In the genomic region with DNA sequence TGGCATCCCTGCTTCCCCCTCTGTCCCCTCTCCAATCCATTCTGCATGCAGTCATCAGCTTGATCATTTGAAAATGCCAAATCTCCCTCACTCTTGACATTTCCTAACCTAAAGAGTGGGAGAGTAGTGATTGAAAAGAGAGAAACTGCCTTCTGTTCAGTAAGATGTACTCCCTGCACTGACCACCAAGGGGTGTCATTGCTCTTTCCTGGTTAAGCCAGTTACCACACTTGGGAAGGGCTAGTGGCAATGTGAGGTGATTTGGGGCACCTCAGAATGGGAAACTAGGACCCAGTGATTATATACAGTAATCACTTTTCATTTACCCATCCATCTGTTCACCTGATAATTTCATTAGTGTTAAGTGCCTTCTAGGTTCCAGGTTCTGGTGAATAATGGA, we compare ENCODE assay signal across 2 cellular contexts.
TF ChIP-seq lines count a peak whose summit lies in the region.

No MANE protein-coding gene starts in this region.

TF ChIP-seq in GM23338, 12 proteins besides CTCF, POLR2A, EP300 and RAD21 (continued from another document):
- TF ChIP-seq, protein P1, sequence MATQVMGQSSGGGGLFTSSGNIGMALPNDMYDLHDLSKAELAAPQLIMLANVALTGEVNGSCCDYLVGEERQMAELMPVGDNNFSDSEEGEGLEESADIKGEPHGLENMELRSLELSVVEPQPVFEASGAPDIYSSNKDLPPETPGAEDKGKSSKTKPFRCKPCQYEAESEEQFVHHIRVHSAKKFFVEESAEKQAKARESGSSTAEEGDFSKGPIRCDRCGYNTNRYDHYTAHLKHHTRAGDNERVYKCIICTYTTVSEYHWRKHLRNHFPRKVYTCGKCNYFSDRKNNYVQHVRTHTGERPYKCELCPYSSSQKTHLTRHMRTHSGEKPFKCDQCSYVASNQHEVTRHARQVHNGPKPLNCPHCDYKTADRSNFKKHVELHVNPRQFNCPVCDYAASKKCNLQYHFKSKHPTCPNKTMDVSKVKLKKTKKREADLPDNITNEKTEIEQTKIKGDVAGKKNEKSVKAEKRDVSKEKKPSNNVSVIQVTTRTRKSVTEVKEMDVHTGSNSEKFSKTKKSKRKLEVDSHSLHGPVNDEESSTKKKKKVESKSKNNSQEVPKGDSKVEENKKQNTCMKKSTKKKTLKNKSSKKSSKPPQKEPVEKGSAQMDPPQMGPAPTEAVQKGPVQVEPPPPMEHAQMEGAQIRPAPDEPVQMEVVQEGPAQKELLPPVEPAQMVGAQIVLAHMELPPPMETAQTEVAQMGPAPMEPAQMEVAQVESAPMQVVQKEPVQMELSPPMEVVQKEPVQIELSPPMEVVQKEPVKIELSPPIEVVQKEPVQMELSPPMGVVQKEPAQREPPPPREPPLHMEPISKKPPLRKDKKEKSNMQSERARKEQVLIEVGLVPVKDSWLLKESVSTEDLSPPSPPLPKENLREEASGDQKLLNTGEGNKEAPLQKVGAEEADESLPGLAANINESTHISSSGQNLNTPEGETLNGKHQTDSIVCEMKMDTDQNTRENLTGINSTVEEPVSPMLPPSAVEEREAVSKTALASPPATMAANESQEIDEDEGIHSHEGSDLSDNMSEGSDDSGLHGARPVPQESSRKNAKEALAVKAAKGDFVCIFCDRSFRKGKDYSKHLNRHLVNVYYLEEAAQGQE (IDR thresholded peaks at IDR 0.05; ENCODE audit: unreplicated experiment) = no peak
- TF ChIP-seq EZH2phosphoT487 (IDR thresholded peaks at IDR 0.05; ENCODE audit: unreplicated experiment) (no peak), EZH2 (IDR thresholded peaks at IDR 0.05; ENCODE audit: low read depth, unreplicated experiment) (no peak), CREB1 (CRISPR knock-in tag; IDR thresholded peaks at IDR 0.05; ENCODE audit: low read depth) (no peak)
- TF ChIP-seq, protein P2, sequence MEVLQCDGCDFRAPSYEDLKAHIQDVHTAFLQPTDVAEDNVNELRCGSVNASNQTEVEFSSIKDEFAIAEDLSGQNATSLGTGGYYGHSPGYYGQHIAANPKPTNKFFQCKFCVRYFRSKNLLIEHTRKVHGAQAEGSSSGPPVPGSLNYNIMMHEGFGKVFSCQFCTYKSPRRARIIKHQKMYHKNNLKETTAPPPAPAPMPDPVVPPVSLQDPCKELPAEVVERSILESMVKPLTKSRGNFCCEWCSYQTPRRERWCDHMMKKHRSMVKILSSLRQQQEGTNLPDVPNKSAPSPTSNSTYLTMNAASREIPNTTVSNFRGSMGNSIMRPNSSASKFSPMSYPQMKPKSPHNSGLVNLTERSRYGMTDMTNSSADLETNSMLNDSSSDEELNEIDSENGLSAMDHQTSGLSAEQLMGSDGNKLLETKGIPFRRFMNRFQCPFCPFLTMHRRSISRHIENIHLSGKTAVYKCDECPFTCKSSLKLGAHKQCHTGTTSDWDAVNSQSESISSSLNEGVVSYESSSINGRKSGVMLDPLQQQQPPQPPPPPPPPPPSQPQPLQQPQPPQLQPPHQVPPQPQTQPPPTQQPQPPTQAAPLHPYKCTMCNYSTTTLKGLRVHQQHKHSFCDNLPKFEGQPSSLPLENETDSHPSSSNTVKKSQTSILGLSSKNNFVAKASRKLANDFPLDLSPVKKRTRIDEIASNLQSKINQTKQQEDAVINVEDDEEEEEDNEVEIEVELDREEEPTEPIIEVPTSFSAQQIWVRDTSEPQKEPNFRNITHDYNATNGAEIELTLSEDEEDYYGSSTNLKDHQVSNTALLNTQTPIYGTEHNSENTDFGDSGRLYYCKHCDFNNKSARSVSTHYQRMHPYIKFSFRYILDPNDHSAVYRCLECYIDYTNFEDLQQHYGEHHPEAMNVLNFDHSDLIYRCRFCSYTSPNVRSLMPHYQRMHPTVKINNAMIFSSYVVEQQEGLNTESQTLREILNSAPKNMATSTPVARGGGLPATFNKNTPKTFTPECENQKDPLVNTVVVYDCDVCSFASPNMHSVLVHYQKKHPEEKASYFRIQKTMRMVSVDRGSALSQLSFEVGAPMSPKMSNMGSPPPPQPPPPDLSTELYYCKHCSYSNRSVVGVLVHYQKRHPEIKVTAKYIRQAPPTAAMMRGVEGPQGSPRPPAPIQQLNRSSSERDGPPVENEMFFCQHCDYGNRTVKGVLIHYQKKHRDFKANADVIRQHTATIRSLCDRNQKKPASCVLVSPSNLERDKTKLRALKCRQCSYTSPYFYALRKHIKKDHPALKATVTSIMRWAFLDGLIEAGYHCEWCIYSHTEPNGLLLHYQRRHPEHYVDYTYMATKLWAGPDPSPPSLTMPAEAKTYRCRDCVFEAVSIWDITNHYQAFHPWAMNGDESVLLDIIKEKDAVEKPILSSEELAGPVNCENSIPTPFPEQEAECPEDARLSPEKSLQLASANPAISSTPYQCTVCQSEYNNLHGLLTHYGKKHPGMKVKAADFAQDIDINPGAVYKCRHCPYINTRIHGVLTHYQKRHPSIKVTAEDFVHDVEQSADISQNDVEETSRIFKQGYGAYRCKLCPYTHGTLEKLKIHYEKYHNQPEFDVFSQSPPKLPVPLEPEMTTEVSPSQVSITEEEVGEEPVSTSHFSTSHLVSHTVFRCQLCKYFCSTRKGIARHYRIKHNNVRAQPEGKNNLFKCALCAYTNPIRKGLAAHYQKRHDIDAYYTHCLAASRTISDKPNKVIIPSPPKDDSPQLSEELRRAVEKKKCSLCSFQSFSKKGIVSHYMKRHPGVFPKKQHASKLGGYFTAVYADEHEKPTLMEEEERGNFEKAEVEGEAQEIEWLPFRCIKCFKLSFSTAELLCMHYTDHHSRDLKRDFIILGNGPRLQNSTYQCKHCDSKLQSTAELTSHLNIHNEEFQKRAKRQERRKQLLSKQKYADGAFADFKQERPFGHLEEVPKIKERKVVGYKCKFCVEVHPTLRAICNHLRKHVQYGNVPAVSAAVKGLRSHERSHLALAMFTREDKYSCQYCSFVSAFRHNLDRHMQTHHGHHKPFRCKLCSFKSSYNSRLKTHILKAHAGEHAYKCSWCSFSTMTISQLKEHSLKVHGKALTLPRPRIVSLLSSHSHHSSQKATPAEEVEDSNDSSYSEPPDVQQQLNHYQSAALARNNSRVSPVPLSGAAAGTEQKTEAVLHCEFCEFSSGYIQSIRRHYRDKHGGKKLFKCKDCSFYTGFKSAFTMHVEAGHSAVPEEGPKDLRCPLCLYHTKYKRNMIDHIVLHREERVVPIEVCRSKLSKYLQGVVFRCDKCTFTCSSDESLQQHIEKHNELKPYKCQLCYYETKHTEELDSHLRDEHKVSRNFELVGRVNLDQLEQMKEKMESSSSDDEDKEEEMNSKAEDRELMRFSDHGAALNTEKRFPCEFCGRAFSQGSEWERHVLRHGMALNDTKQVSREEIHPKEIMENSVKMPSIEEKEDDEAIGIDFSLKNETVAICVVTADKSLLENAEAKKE (CRISPR knock-in tag; IDR thresholded peaks at IDR 0.05) = no peak

TF ChIP-seq in liver, 16 proteins besides CTCF, POLR2A, EP300 and RAD21 (continued from another document):
- TF ChIP-seq, protein P3, sequence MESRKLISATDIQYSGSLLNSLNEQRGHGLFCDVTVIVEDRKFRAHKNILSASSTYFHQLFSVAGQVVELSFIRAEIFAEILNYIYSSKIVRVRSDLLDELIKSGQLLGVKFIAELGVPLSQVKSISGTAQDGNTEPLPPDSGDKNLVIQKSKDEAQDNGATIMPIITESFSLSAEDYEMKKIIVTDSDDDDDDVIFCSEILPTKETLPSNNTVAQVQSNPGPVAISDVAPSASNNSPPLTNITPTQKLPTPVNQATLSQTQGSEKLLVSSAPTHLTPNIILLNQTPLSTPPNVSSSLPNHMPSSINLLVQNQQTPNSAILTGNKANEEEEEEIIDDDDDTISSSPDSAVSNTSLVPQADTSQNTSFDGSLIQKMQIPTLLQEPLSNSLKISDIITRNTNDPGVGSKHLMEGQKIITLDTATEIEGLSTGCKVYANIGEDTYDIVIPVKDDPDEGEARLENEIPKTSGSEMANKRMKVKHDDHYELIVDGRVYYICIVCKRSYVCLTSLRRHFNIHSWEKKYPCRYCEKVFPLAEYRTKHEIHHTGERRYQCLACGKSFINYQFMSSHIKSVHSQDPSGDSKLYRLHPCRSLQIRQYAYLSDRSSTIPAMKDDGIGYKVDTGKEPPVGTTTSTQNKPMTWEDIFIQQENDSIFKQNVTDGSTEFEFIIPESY (IDR thresholded peaks at IDR 0.05) = no peak
- TF ChIP-seq HNF4G (IDR thresholded peaks at IDR 0.05) (no peak), FOXA1 (IDR thresholded peaks at IDR 0.05) (no peak), RXRA (IDR thresholded peaks at IDR 0.05) (no peak), YY1 (IDR thresholded peaks at IDR 0.05) (no peak), TAF1 (conservative IDR thresholded peaks at IDR 0.05) (no peak), SP1 (IDR thresholded peaks at IDR 0.05) (no peak), EGR1 (IDR thresholded peaks at IDR 0.05; ENCODE audit: low read depth in 2 of 2) (no peak), GABPA (IDR thresholded peaks at IDR 0.05 in 1 of 2, conservative IDR thresholded peaks at IDR 0.05 in 1 of 2) (no peak), NR2F2 (IDR thresholded peaks at IDR 0.05) (no peak)
TF ChIP-seq in liver: peak in this region for 0.
